1 cellular context compared by ENCODE assay signal in the genomic region with DNA sequence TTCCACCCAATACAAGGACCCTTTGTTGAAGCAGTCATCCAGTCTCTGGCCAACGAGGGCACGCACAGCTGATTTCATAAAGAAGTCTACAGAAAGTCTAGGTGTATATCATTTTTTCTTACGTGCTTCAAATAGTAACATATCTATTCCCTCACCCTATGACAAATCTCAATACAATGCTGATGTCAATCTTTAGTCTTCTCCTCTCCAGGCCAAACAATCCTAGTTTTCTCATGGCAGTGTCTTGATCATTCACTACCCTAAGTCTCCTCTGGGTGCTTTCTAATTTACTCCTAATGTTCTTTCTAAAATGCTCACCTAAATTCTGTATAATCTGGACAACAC.
TF ChIP-seq lines count a peak whose summit lies in the region.

No MANE protein-coding gene starts in this region.

TF ChIP-seq in IMR-90, 13 proteins besides CTCF, POLR2A, EP300 and RAD21:
- TF ChIP-seq MAFK (IDR thresholded peaks at IDR 0.05; ENCODE audit: low read depth, low read length) (no peak), RCOR1 (IDR thresholded peaks at IDR 0.05; ENCODE audit: insufficient replicate concordance, low read length) (no peak), CEBPB (IDR thresholded peaks at IDR 0.05; ENCODE audit: low read depth, low read length) (no peak), FOS (IDR thresholded peaks at IDR 0.05; ENCODE audit: low read depth, low read length) (no peak), NFE2L2 (IDR thresholded peaks at IDR 0.05; ENCODE audit: low read depth, low read length) (no peak), ELK1 (IDR thresholded peaks at IDR 0.05; ENCODE audit: borderline replicate concordance, low read depth, low read length) (no peak), RFX5 (IDR thresholded peaks at IDR 0.05; ENCODE audit: low read depth, low read length) (no peak), SMC3 (IDR thresholded peaks at IDR 0.05; ENCODE audit: low read depth, low read length) (no peak), CHD1 (IDR thresholded peaks at IDR 0.05; ENCODE audit: low read depth, low read length) (no peak), MAZ (IDR thresholded peaks at IDR 0.05; ENCODE audit: borderline replicate concordance, low read depth, low read length) (no peak), USF2 (IDR thresholded peaks at IDR 0.05; ENCODE audit: low read depth, low read length) (no peak), MXI1 (IDR thresholded peaks at IDR 0.05; ENCODE audit: borderline replicate concordance, low read depth, low read length) (no peak), BHLHE40 (IDR thresholded peaks at IDR 0.05; ENCODE audit: low read depth, low read length) (no peak)
